Comparison of ENCODE assay signal across 23 cellular contexts in genomic region chr1:23322770-23323169, GRCh38. TPM values are rescaled to one million over a fixed set of nuclear protein-coding genes. Genes with fewer than 3 reads are reported as not detected.
DNase-seq lines count a peak whose midpoint lies in the region; ATAC-seq, FAIRE-seq and TF ChIP-seq lines count a peak whose summit lies in the region.
"Had no signal": no experiment of that assay in that cellular context is flagged by ENCODE, and none has a peak within 500 bp of the region (broad histone marks: within the 10 kb centered on the region; RNA-seq: fewer than 3 reads in every experiment).

No MANE protein-coding gene starts in this region.

- no peaks in the 10 kb centered on the region for H3K27me3 ChIP-seq in HCT116 (ENCODE audit: insufficient read depth, low read length)
- H3K27me3 ChIP-seq in K562 (ENCODE audit: control insufficient read depth in 2 of 2, insufficient read depth in 2 of 2, low read length in 2 of 2), result no peaks in the 10 kb centered on the region
- H3K27me3 ChIP-seq: BLaER1 treated with 17β-estradiol and CSF1 and Interleukin-3, amounts not matched to agents 10 nM and 100 nM; SJSA1 had no signal

- H3K9me3 ChIP-seq in HCT116 (ENCODE audit: control insufficient read depth in 1 of 2, insufficient read depth in 1 of 2, low read depth in 1 of 2, low read length in 2 of 2) (no peaks in the 10 kb centered on the region), K562 (replicated peaks; ENCODE audit: control insufficient read depth, insufficient read depth, low read depth, low read length) (no peaks in the 10 kb centered on the region)
- H3K9me3 ChIP-seq: BLaER1 treated with 17β-estradiol and CSF1 and Interleukin-3, amounts not matched to agents 10 nM and 100 nM; SJSA1 had no signal

- H3K4me1 ChIP-seq in HCT116 (ENCODE audit: control insufficient read depth in 1 of 2, insufficient read depth in 2 of 2, low read length in 2 of 2) (no peaks in the 10 kb centered on the region), K562 (replicated peaks in 1 of 2; ENCODE audit: control insufficient read depth in 2 of 2, insufficient read depth in 2 of 2, low read length in 2 of 2) (no peaks in the 10 kb centered on the region)

- in situ Hi-C loops in K562 (cut with MboI), result no loop called here

- TF ChIP-seq RAD21 in HCT116 (IDR thresholded peaks at IDR 0.05; ENCODE audit: low read depth) (no peak), K562 (CRISPR knock-in tag; conservative IDR thresholded peaks at IDR 0.05 in 1 of 2, IDR thresholded peaks at IDR 0.05 in 1 of 2) (no peak)

- TF ChIP-seq EP300 in K562 (IDR thresholded peaks at IDR 0.05; ENCODE audit: low read length), result no peak

- TF ChIP-seq CTCF in natural killer cell (IDR thresholded peaks at IDR 0.05), result no peak
- no peak for TF ChIP-seq CTCF in HCT116 (IDR thresholded peaks at IDR 0.05 in 2 of 3, conservative IDR thresholded peaks at IDR 0.05 in 1 of 3; ENCODE audit: borderline replicate concordance in 1 of 3, insufficient read depth in 1 of 3, low read depth in 2 of 3, low read length in 2 of 3)
- no peak for TF ChIP-seq CTCF in K562 (IDR thresholded peaks at IDR 0.05 in 2 of 3, conservative IDR thresholded peaks at IDR 0.05 in 1 of 3; ENCODE audit: insufficient read depth in 2 of 3, low read depth in 1 of 3, low read length in 3 of 3)

- no peak overlapping the region for H3K4me3 Mint-ChIP-seq in natural killer cell
- H3K4me3 Mint-ChIP-seq in natural killer cell treated with Interleukin-12 subunit alpha and Interleukin-12 subunit beta and Interleukin-15 and Interleukin-18, amount 100 ng/mL, for 72 hours, result no peak overlapping the region
- H3K4me3 Mint-ChIP-seq in stimulated activated naive B cell treated with anti-CD40 and anti-IgM and Interleukin-4, amounts not matched to agents 10 μg/mL and 1 μg/mL and 100 μg/mL, for 72 hours, result no peak overlapping the region

- H3K27me3 Mint-ChIP-seq in natural killer cell (ENCODE audit: low read depth in 2 of 2), result no peaks in the 10 kb centered on the region
- no peaks in the 10 kb centered on the region for H3K27me3 Mint-ChIP-seq in natural killer cell treated with Interleukin-12 subunit alpha and Interleukin-12 subunit beta and Interleukin-15 and Interleukin-18, amount 100 ng/mL, for 72 hours
- no peaks in the 10 kb centered on the region for H3K27me3 Mint-ChIP-seq in stimulated activated naive B cell treated with anti-CD40 and anti-IgM and Interleukin-4, amounts not matched to agents 10 μg/mL and 1 μg/mL and 100 μg/mL, for 72 hours

- no peak overlapping the region for H3K4me2 ChIP-seq in HCT116 (ENCODE audit: low read length)
- no peak overlapping the region for H3K4me2 ChIP-seq in K562 (ENCODE audit: insufficient read depth, low read length)
- H3K4me2 ChIP-seq: BLaER1 treated with 17β-estradiol and CSF1 and Interleukin-3, amounts not matched to agents 10 nM and 100 nM had no signal

- no peak overlapping the region for H2AFZ ChIP-seq in HCT116 (ENCODE audit: low read depth, low read length, poor library complexity, severe bottlenecking)
- H2AFZ ChIP-seq in K562 (ENCODE audit: low read depth, low read length), result no peak overlapping the region

- H3K9me2 ChIP-seq in HCT116 (ENCODE audit: insufficient read depth), result no peaks in the 10 kb centered on the region

- RAD21 ChIA-PET in HCT116 (lab: Charles Lee; ENCODE audit: low non-redundant PET in 1 of 2, low total read pairs in 2 of 2, uncharacterized antibody in 2 of 2, unreplicated experiment in 2 of 2), result no interaction called here

- TSS peak; percentile 4 for BruUV-seq in HCT116 (replicated peaks; lab: Mats Ljungman, UMichigan)
- BruUV-seq in K562 (replicated peaks; lab: Mats Ljungman, UMichigan), result TSS peak; percentile 3

- intact Hi-C loops in natural killer cell (cut with micrococcal nuclease) (no loop called here), HCT116 (cut with micrococcal nuclease) (no loop called here), K562 (cut with micrococcal nuclease) (no loop called here)

- no peak for ATAC-seq in natural killer cell
- ATAC-seq in natural killer cell treated with Interleukin-12 subunit alpha and Interleukin-12 subunit beta and Interleukin-15 and Interleukin-18, amount 100 ng/mL, for 72 hours, result no peak
- ATAC-seq in HCT116, result no peak
- no peak for ATAC-seq in K562
- no peak for ATAC-seq in stimulated activated naive B cell treated with anti-CD40 and anti-IgM and Interleukin-4, amounts not matched to agents 10 μg/mL and 1 μg/mL and 100 μg/mL, for 72 hours (replicated peaks)
- ATAC-seq in HG02970 (IDR thresholded peaks at IDR 0.05; ENCODE audit: low FRiP score, unreplicated experiment), result no peak
- ATAC-seq: Right ventricle myocardium inferior had no signal

- no peak for FAIRE-seq in K562 (lab: Jason Lieb, UNC)
- FAIRE-seq: D721Med, H54 had no signal

- POLR2A ChIA-PET in HCT116 (lab: Charles Lee), result no interaction called here
- POLR2A ChIA-PET in K562 (lab: Yijun Ruan, JAX), result interaction anchor here (1.1 kb wide), 1 partner anchor 22 kb away, joined by 4 read pairs; the partner anchor contains the start of gene HNRNPR

- H3K4me1 Mint-ChIP-seq in natural killer cell, result peaks cover 19 to 21% of the 10 kb centered on the region in 2 donors
- H3K4me1 Mint-ChIP-seq in natural killer cell treated with Interleukin-12 subunit alpha and Interleukin-12 subunit beta and Interleukin-15 and Interleukin-18, amount 100 ng/mL, for 72 hours (ENCODE audit: low read depth in 2 of 2), result peaks cover 26 to 41% of the 10 kb centered on the region in 2 donors
- H3K4me1 Mint-ChIP-seq in stimulated activated naive B cell treated with anti-CD40 and anti-IgM and Interleukin-4, amounts not matched to agents 10 μg/mL and 1 μg/mL and 100 μg/mL, for 72 hours, result peaks cover 0 to 10% of the 10 kb centered on the region in 2 donors

- CTCF ChIA-PET in HCT116 (lab: Charles Lee) (no interaction called here), K562 (lab: Yijun Ruan, JAX; ENCODE audit: low intra/inter-chr PET ratio) (no interaction called here)

- no peaks in the 10 kb centered on the region for H3K9me3 Mint-ChIP-seq in natural killer cell
- H3K9me3 Mint-ChIP-seq in natural killer cell treated with Interleukin-12 subunit alpha and Interleukin-12 subunit beta and Interleukin-15 and Interleukin-18, amount 100 ng/mL, for 72 hours, result no peaks in the 10 kb centered on the region
- no peaks in the 10 kb centered on the region for H3K9me3 Mint-ChIP-seq in stimulated activated naive B cell treated with anti-CD40 and anti-IgM and Interleukin-4, amounts not matched to agents 10 μg/mL and 1 μg/mL and 100 μg/mL, for 72 hours

- peaks cover 8% of the 10 kb centered on the region for H3K36me3 Mint-ChIP-seq in natural killer cell
- peaks cover 52% of the 10 kb centered on the region for H3K36me3 Mint-ChIP-seq in natural killer cell treated with Interleukin-12 subunit alpha and Interleukin-12 subunit beta and Interleukin-15 and Interleukin-18, amount 100 ng/mL, for 72 hours
- H3K36me3 Mint-ChIP-seq in stimulated activated naive B cell treated with anti-CD40 and anti-IgM and Interleukin-4, amounts not matched to agents 10 μg/mL and 1 μg/mL and 100 μg/mL, for 72 hours, result peaks cover 30 to 56% of the 10 kb centered on the region in 2 donors

- H3K9me1 ChIP-seq in K562 (ENCODE audit: control insufficient read depth, insufficient read depth, low read length), result no peaks in the 10 kb centered on the region

- no peak for DNase-seq in natural killer cell
- DNase-seq in natural killer cell treated with Interleukin-12 subunit alpha and Interleukin-12 subunit beta and Interleukin-15 and Interleukin-18, amount 100 ng/mL, for 72 hours (ENCODE audit: low spot score), result no peak
- DNase-seq in HCT116 (ENCODE audit: low read depth, low spot score), result no peak
- DNase-seq in K562 (ENCODE audit: extremely low read depth in 1 of 4, low spot score in 3 of 4), result no peak
- DNase-seq in stimulated activated naive B cell treated with anti-CD40 and anti-IgM and Interleukin-4, amounts not matched to agents 10 μg/mL and 1 μg/mL and 100 μg/mL, for 72 hours, result no peak
- no peak for DNase-seq in iPS-NIHi11 (ENCODE audit: low spot score)
- DNase-seq in activated CD4-positive, alpha-beta T cell treated with anti-CD3 and anti-CD28 coated beads for 1 hour, result no peak
- DNase-seq: DMS53, EL, GF-D8, NCI-H1417, NCI-H1694 treated with DMSO at 0.1 percent for 48 hours, NCI-H2081 treated with DMSO at 0.1 percent for 48 hours, NCI-H446, NCI-H526, OCI-M1 had no signal

- 90% methylated on average over 1 of the region's 1 CpG for WGBS in K562 (ENCODE audit: insufficient coverage, low coverage, missing lambda C conversion rate)

- H3K27ac ChIP-seq in HCT116 (ENCODE audit: low read depth, low read length) (no peak overlapping the region), K562 (ENCODE audit: extremely low read depth, low read depth, low read length) (no peak overlapping the region)
- H3K27ac ChIP-seq: BLaER1 treated with 17β-estradiol and CSF1 and Interleukin-3, amounts not matched to agents 10 nM and 100 nM; HL-60; SJSA1 had no signal

- H3K27ac Mint-ChIP-seq in natural killer cell, result peak overlapping the region; percentile 62 to 75
- peak overlapping the region in 1 of 2 donors; percentile 24 for H3K27ac Mint-ChIP-seq in natural killer cell treated with Interleukin-12 subunit alpha and Interleukin-12 subunit beta and Interleukin-15 and Interleukin-18, amount 100 ng/mL, for 72 hours
- peak overlapping the region; percentile 32 for H3K27ac Mint-ChIP-seq in stimulated activated naive B cell treated with anti-CD40 and anti-IgM and Interleukin-4, amounts not matched to agents 10 μg/mL and 1 μg/mL and 100 μg/mL, for 72 hours

- H4K20me1 ChIP-seq in HCT116 (ENCODE audit: insufficient read depth) (peaks cover 34% of the 10 kb centered on the region), K562 (replicated peaks; ENCODE audit: control insufficient read depth, insufficient read depth, low read length) (no peaks in the 10 kb centered on the region)

- peaks cover 97% of the 10 kb centered on the region for H3K79me2 ChIP-seq in HCT116 (ENCODE audit: insufficient read depth, low read length)
- H3K79me2 ChIP-seq in K562 (ENCODE audit: control insufficient read depth, insufficient read depth, low read length), result peaks cover 57% of the 10 kb centered on the region

- H3K9ac ChIP-seq in HCT116 (ENCODE audit: low read length), result no peak overlapping the region
- no peak overlapping the region for H3K9ac ChIP-seq in K562 (ENCODE audit: insufficient read depth in 1 of 2, low read depth in 2 of 2, low read length in 2 of 2)
- H3K9ac ChIP-seq: BLaER1 treated with 17β-estradiol and CSF1 and Interleukin-3, amounts not matched to agents 10 nM and 100 nM had no signal

- H3K4me3 ChIP-seq in HCT116 (replicated peaks in 1 of 2; ENCODE audit: low read depth in 1 of 2, low read length in 2 of 2) (no peak overlapping the region), K562 (no peak overlapping the region)
- H3K4me3 ChIP-seq: BLaER1 treated with 17β-estradiol and CSF1 and Interleukin-3, amounts not matched to agents 10 nM and 100 nM; SJSA1 had no signal

- TF ChIP-seq POLR2A in HCT116 (IDR thresholded peaks at IDR 0.05; ENCODE audit: borderline replicate concordance, extremely low read depth, insufficient read depth, insufficient read length) (no peak), K562 (conservative IDR thresholded peaks at IDR 0.05) (no peak)

- H3K36me3 ChIP-seq in HCT116 (ENCODE audit: control insufficient read depth in 1 of 2, insufficient read depth in 2 of 2, low read length in 2 of 2) (peaks cover 63 to 64% of the 10 kb centered on the region in 2 experiments), K562 (ENCODE audit: control insufficient read depth, insufficient read depth, low read length) (peaks cover 83% of the 10 kb centered on the region)

RNA-seq across cellular contexts. Expression of gene HNRNPR, which starts 21.3 kb away (rescaled TPM):
- total RNA-seq in natural killer cell (100 to 1,000 TPM; 126 to 134 (median 128) TPM), HCT116 (2021; ENCODE audit: unreplicated experiment) (194 TPM), K562 (2014; rRNA removed) (212 and 244 TPM in 2 replicates), K562 (2014; rRNA removed; fragmentation: Illumina TruSeq; extraction: Trizol) (301 and 338 TPM in 2 replicates), K562 (2015; rRNA removed; fragmentation: Illumina TruSeq; extraction: Trizol) (321 and 351 TPM in 2 replicates), K562 (2021) (238 and 253 TPM in 2 replicates)
- 100 to 1,000 TPM; 188 to 205 TPM for total RNA-seq in natural killer cell treated with Interleukin-12 subunit alpha and Interleukin-12 subunit beta and Interleukin-15 and Interleukin-18, amount 100 ng/mL, for 72 hours
- 79.2 and 97.3 TPM in 2 replicates for polyA plus RNA-seq in HCT116 (2012)
- 99.0 and 265 TPM in 2 replicates for total RNA-seq in K562 (2011; cell fraction: chromatin; rRNA removed; ENCODE audit: low replicate concordance)
- 46.7 and 67.2 TPM in 2 replicates for total RNA-seq in K562 (2011; cell fraction: nucleolus; rRNA removed)
- 120 and 158 TPM in 2 replicates for total RNA-seq in K562 (2011; cell fraction: nucleoplasm; rRNA removed)
- polyA plus RNA-seq in K562 (2011; rRNA removed) (270 and 360 TPM in 2 replicates), K562 (2014; fragmentation: Illumina TruSeq; extraction: Trizol) (318 and 372 TPM in 2 replicates), K562 (2014; fragmentation: Nextera tagmentation; extraction: Ambion mirVana) (10 to 100 TPM; 80.9 to 93.4 TPM), K562 (2014; rRNA removed) (321 and 349 TPM in 2 replicates)
- 81.4 and 163 TPM in 2 replicates for polyA plus RNA-seq in K562 (2011; cell fraction: cytosol; rRNA removed)
- polyA plus RNA-seq in K562 (2011; cell fraction: nucleus; rRNA removed), result 58.1 and 89.0 TPM in 2 replicates
- polyA plus RNA-seq in K562 (2012), result 153 and 259 TPM in 2 replicates
- polyA minus RNA-seq in K562 (2011; rRNA and poly(A)+ RNA removed), result 270 and 312 TPM in 2 replicates
- polyA minus RNA-seq in K562 (2011; cell fraction: cytosol; rRNA and poly(A)+ RNA removed), result 94.9 and 109 TPM in 2 replicates
- polyA minus RNA-seq in K562 (2011; cell fraction: nucleus; rRNA and poly(A)+ RNA removed), result 78.8 and 184 TPM in 2 replicates

RNA-seq across cellular contexts. Expression of gene ZNF436, which starts 46.9 kb away (rescaled TPM):
- total RNA-seq in natural killer cell, result 1 to 10 TPM; 4.5 to 7.8 (median 5.7) TPM
- total RNA-seq in natural killer cell treated with Interleukin-12 subunit alpha and Interleukin-12 subunit beta and Interleukin-15 and Interleukin-18, amount 100 ng/mL, for 72 hours, result 1 to 10 TPM; 4.7 to 6.3 TPM
- 8.1 TPM for total RNA-seq in HCT116 (2021; ENCODE audit: unreplicated experiment)
- polyA plus RNA-seq in HCT116 (2012), result 3.5 and 4.8 TPM in 2 replicates
- 10.7 and 18.5 TPM in 2 replicates for total RNA-seq in K562 (2011; cell fraction: chromatin; rRNA removed; ENCODE audit: low replicate concordance)
- total RNA-seq in K562 (2011; cell fraction: nucleolus; rRNA removed), result 8.7 and 9.7 TPM in 2 replicates
- 11.4 and 13.0 TPM in 2 replicates for total RNA-seq in K562 (2011; cell fraction: nucleoplasm; rRNA removed)
- total RNA-seq in K562 (2014; rRNA removed), result 6.2 and 7.0 TPM in 2 replicates
- total RNA-seq in K562 (2014; rRNA removed; fragmentation: Illumina TruSeq; extraction: Trizol), result 8.3 and 9.4 TPM in 2 replicates
- total RNA-seq in K562 (2015; rRNA removed; fragmentation: Illumina TruSeq; extraction: Trizol), result 11.3 and 11.9 TPM in 2 replicates
- 6.9 and 7.4 TPM in 2 replicates for total RNA-seq in K562 (2021)
- polyA plus RNA-seq in K562 (2011; rRNA removed), result 8.0 and 9.7 TPM in 2 replicates
- 2.4 and 6.8 TPM in 2 replicates for polyA plus RNA-seq in K562 (2011; cell fraction: cytosol; rRNA removed)
- polyA plus RNA-seq in K562 (2011; cell fraction: nucleus; rRNA removed), result 9.0 and 14.4 TPM in 2 replicates
- 4.6 and 5.2 TPM in 2 replicates for polyA plus RNA-seq in K562 (2012)
- polyA plus RNA-seq in K562 (2014; fragmentation: Illumina TruSeq; extraction: Trizol), result 6.8 and 7.3 TPM in 2 replicates
- 1 to 10 TPM; 2.1 to 3.3 TPM for polyA plus RNA-seq in K562 (2014; fragmentation: Nextera tagmentation; extraction: Ambion mirVana)
- 3.8 and 4.5 TPM in 2 replicates for polyA plus RNA-seq in K562 (2014; rRNA removed)
- polyA minus RNA-seq in K562 (2011; rRNA and poly(A)+ RNA removed), result 18.1 and 28.7 TPM in 2 replicates
- polyA minus RNA-seq in K562 (2011; cell fraction: cytosol; rRNA and poly(A)+ RNA removed), result 7.3 and 7.8 TPM in 2 replicates
- polyA minus RNA-seq in K562 (2011; cell fraction: nucleus; rRNA and poly(A)+ RNA removed), result 7.9 and 17.7 TPM in 2 replicates
